8 cellular contexts compared by ENCODE assay signal in genomic region chr18:63949068-63949737, GRCh38. TPM values are rescaled to one million over a fixed set of nuclear protein-coding genes. Genes with fewer than 3 reads are reported as not detected.
A peak's percentile ranks its signal among the peaks of the same experiment; 100 is the strongest.
DNase-seq lines count a peak whose midpoint lies in the region; ATAC-seq and TF ChIP-seq lines count a peak whose summit lies in the region.

Gene HMSD, plus strand, starts transcription at chr18:63949301. Its CDS starts 4,155 bp downstream, at chr18:63953456.

- peak within 1 kb of the TSS; percentile 98 for H2AFZ ChIP-seq in mammary epithelial cell (ENCODE audit: low read depth, low read length)

- no peaks in the 10 kb centered on the region for H3K9me3 ChIP-seq in HUES48 (ENCODE audit: control insufficient read depth, insufficient read depth, low read length)
- H3K9me3 ChIP-seq in mammary epithelial cell (replicated peaks; ENCODE audit: insufficient read depth, low read length), result no peaks in the 10 kb centered on the region

- H3K27ac ChIP-seq in HUES48 (ENCODE audit: low read depth, low read length) (peak within 1 kb of the TSS; percentile 50), mammary epithelial cell (ENCODE audit: insufficient read depth, low read depth, low read length) (no peak within 1 kb of the TSS)

- peak within 1 kb of the TSS; percentile 69 for H3K4me2 ChIP-seq in mammary epithelial cell (ENCODE audit: insufficient read depth, low read depth, low read length)

- H3K27me3 ChIP-seq in HUES48 (ENCODE audit: control insufficient read depth, insufficient read depth, low read length), result peaks cover 15% of the 10 kb centered on the region; the same call in 1 of the 2 replicates
- H3K27me3 ChIP-seq in mammary epithelial cell (ENCODE audit: insufficient read depth, low read length), result no peaks in the 10 kb centered on the region

- CTCF ChIA-PET in mammary epithelial cell (lab: Charles Lee; ENCODE audit: low non-redundant PET), result no interaction called here

- dilution Hi-C loops in mammary epithelial cell (cut with HindIII; ENCODE audit: low sequenced_read_pairs), result no loop called here

- in situ Hi-C loops in mammary epithelial cell (cut with MboI; ENCODE audit: low sequenced_read_pairs in 2 of 2), result loop anchor here in 1 of 2 donors (10.0 to 25.0 kb wide), 2 partner anchors 94 to 437 kb away; no protein-coding TSS in a partner anchor

- peak within 1 kb of the TSS; percentile 66 for H3K4me3 ChIP-seq in HUES48 (ENCODE audit: low read depth, low read length)
- peak within 1 kb of the TSS; percentile 13 to 45 (median 34) for H3K4me3 ChIP-seq in mammary epithelial cell (replicated peaks in 1 of 3; ENCODE audit: insufficient read depth in 1 of 3, low read depth in 2 of 3, low read length in 3 of 3)

- H3K36me3 ChIP-seq in HUES48 (ENCODE audit: control insufficient read depth, insufficient read depth, low read length), result no peaks in the 10 kb centered on the region
- peaks cover 2% of the 10 kb centered on the region for H3K36me3 ChIP-seq in mammary epithelial cell (ENCODE audit: insufficient read depth, low read length)

- peak in 1 of 2 donors; percentile 58 for TF ChIP-seq CTCF in mammary epithelial cell (conservative IDR thresholded peaks at IDR 0.05 in 1 of 2, IDR thresholded peaks at IDR 0.05 in 1 of 2; ENCODE audit: extremely low read depth in 1 of 2, insufficient read depth in 1 of 2, low read depth in 1 of 2, low read length in 2 of 2)

- H3K4me1 ChIP-seq in HUES48 (ENCODE audit: control insufficient read depth, insufficient read depth, low read length), result no peaks in the 10 kb centered on the region
- peaks cover 7% of the 10 kb centered on the region for H3K4me1 ChIP-seq in mammary epithelial cell (ENCODE audit: insufficient read depth, low read length)

- H3K9ac ChIP-seq in HUES48 (ENCODE audit: low read depth, low read length), result no peak within 1 kb of the TSS
- peak within 1 kb of the TSS; percentile 10 for H3K9ac ChIP-seq in mammary epithelial cell (ENCODE audit: insufficient read depth, low read length)

- DNase-seq in ELR (ENCODE audit: low read depth), result peak; percentile 72
- DNase-seq in T-helper 1 cell, result peak; percentile 30 to 68 (median 44)
- peak; percentile 60 for DNase-seq in mammary epithelial cell
- DNase-seq in left colon, result peak; percentile 66 to 73
- peak; percentile 28 to 50 for DNase-seq in stimulated activated CD4-positive, alpha-beta T cell treated with anti-CD3 and anti-CD28 coated beads, Interleukin-4, amount 100 ng/mL, for 4 hours
- no peak for DNase-seq in cerebellum (ENCODE audit: low spot score)

- H4K20me1 ChIP-seq in mammary epithelial cell (ENCODE audit: insufficient read depth, low read length), result no peaks in the 10 kb centered on the region

- intact Hi-C loops in mammary epithelial cell (cut with micrococcal nuclease) (no loop called here), left colon (cut with DNase I, micrococcal nuclease) (no loop called here)

- BruUV-seq in mammary epithelial cell (replicated peaks; lab: Mats Ljungman, UMichigan), result no TSS peak

- 7% methylated on average over 15 of the region's 35 CpGs for WGBS in mammary epithelial cell (ENCODE audit: low coverage, missing lambda C conversion rate)

- ATAC-seq in GM21515 (IDR thresholded peaks at IDR 0.05; ENCODE audit: unreplicated experiment), result peak; percentile 94
- peak; percentile 100 for ATAC-seq in left colon

- H3K79me2 ChIP-seq in mammary epithelial cell (ENCODE audit: insufficient read depth, low read length), result no peaks in the 10 kb centered on the region

RNA-seq across cellular contexts. Expression of gene HMSD, which starts in this region (rescaled TPM):
- total RNA-seq in mammary epithelial cell, result under 1 TPM in 1 of 2 donors, not detected in 1; 0.38 TPM
- 0.05 TPM for polyA plus RNA-seq in mammary epithelial cell
- not detected for polyA minus RNA-seq in mammary epithelial cell
- under 1 TPM in 1 of 2 donors, not detected in 1; 0.55 TPM for total RNA-seq in left colon
- total RNA-seq in cerebellum, result not detected

Comparison
In these comparisons a context has a peak if more than half of its experiments do, and no peak if none do; other contexts are left out.
1. Peak in DNase-seq, H3K4me3 ChIP-seq, H3K9ac ChIP-seq and H3K4me2 ChIP-seq in mammary epithelial cell; RNA of the gene not detected or under 1 TPM.
2. Peak in DNase-seq and ATAC-seq in left colon; RNA of the gene not detected or under 1 TPM.